ENCODE assay signal across 8 cellular contexts in the genomic region with DNA sequence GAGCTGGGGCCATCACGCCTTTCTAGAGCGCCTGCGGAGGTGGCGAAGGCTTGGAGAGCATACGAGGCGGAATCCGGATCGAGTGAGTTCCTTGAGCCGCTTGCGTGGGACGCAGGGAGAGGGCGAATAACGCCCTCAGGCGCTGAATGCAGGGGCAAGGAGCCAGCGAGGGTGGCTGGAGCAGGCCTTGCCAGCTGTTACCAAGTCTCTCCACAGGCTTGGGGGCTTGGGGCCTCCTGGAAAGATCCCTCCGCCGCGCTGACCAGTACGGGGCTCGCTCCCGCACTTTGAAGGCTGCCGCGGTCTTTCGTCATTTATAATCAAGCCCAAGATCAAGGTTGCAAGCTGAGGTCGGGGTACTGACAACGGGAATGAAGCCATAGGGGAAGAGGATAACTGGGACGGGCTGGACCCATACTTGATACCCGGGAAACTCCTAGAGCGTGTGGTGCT. TPM values are rescaled to one million over a fixed set of nuclear protein-coding genes. Genes with fewer than 3 reads are reported as not detected.
DNase-seq lines count a peak whose midpoint lies in the region; TF ChIP-seq lines count a peak whose summit lies in the region.

No MANE protein-coding gene starts in this region.

- H3K9ac ChIP-seq in SK-N-MC (ENCODE audit: insufficient read length), result peak overlapping the region; percentile 90

- H3K36me3 Mint-ChIP-seq in osteocyte (ENCODE audit: unreplicated experiment), result no peaks in the 10 kb centered on the region

- no peak for TF ChIP-seq CTCF in osteocyte (IDR thresholded peaks at IDR 0.05)

- no peaks in the 10 kb centered on the region for H3K36me3 ChIP-seq in SK-N-MC (ENCODE audit: insufficient read depth, low read length)

- peak overlapping the region; percentile 92 for H3K4me3 Mint-ChIP-seq in osteocyte (ENCODE audit: unreplicated experiment)

- peaks cover 37% of the 10 kb centered on the region for H3K4me1 Mint-ChIP-seq in osteocyte (ENCODE audit: unreplicated experiment)

- H3K4me3 ChIP-seq in SK-N-MC, result peak overlapping the region; percentile 95

- peak; percentile 66 for DNase-seq in EH (ENCODE audit: low read depth)
- DNase-seq in SK-N-MC (ENCODE audit: low read depth, low spot score), result no peak
- peak; percentile 39 for DNase-seq in glomerular visceral epithelial cell (ENCODE audit: extremely low spot score)
- DNase-seq in osteocyte (ENCODE audit: extremely low spot score, unreplicated experiment), result peak; percentile 92
- DNase-seq in DMS114 treated with DMSO at 0.1 percent for 48 hours (lab: John Stamatoyannopoulos, UW; ENCODE audit: unreplicated experiment), result no peak
- DNase-seq in GDM1 (lab: John Stamatoyannopoulos, UW), result no peak
- no peak for DNase-seq in activated CD4-positive, alpha-beta T cell treated with anti-CD3 and anti-CD28 coated beads, Interleukin-2, amount 50 U/mL, for 4 hours
- DNase-seq in stimulated activated CD4-positive, alpha-beta T cell treated with anti-CD3 and anti-CD28 coated beads, Interleukin-15, amount 100 ng/mL, for 24 hours, result no peak

- H3K27ac ChIP-seq in SK-N-MC, result peak overlapping the region; percentile 86

- no peaks in the 10 kb centered on the region for H3K9me3 Mint-ChIP-seq in osteocyte (ENCODE audit: unreplicated experiment)

- H3K27me3 Mint-ChIP-seq in osteocyte (ENCODE audit: unreplicated experiment), result no peaks in the 10 kb centered on the region

- H3K27ac Mint-ChIP-seq in osteocyte (ENCODE audit: unreplicated experiment), result peak overlapping the region; percentile 97

- H3K9me3 ChIP-seq in SK-N-MC (ENCODE audit: low read depth, low read length), result no peaks in the 10 kb centered on the region

RNA-seq across cellular contexts. Expression of a gene that starts 1.2 kb away (rescaled TPM):
- total RNA-seq in osteocyte, result 168 and 181 TPM in 2 replicates

Comparison
In these comparisons a context has a peak if more than half of its experiments do, and no peak if none do; other contexts are left out.
1. DNase-seq: peak in EH (single experiment), glomerular visceral epithelial cell (single experiment) and osteocyte (single experiment); none in SK-N-MC (single experiment), DMS114 treated with DMSO at 0.1 percent for 48 hours (single experiment), GDM1 (single experiment), activated CD4-positive, alpha-beta T cell treated with anti-CD3 and anti-CD28 coated beads, Interleukin-2, amount 50 U/mL, for 4 hours (0 of 2) and stimulated activated CD4-positive, alpha-beta T cell treated with anti-CD3 and anti-CD28 coated beads, Interleukin-15, amount 100 ng/mL, for 24 hours (single experiment).